Comparison of ENCODE assay signal across 8 cellular contexts in the genomic region with DNA sequence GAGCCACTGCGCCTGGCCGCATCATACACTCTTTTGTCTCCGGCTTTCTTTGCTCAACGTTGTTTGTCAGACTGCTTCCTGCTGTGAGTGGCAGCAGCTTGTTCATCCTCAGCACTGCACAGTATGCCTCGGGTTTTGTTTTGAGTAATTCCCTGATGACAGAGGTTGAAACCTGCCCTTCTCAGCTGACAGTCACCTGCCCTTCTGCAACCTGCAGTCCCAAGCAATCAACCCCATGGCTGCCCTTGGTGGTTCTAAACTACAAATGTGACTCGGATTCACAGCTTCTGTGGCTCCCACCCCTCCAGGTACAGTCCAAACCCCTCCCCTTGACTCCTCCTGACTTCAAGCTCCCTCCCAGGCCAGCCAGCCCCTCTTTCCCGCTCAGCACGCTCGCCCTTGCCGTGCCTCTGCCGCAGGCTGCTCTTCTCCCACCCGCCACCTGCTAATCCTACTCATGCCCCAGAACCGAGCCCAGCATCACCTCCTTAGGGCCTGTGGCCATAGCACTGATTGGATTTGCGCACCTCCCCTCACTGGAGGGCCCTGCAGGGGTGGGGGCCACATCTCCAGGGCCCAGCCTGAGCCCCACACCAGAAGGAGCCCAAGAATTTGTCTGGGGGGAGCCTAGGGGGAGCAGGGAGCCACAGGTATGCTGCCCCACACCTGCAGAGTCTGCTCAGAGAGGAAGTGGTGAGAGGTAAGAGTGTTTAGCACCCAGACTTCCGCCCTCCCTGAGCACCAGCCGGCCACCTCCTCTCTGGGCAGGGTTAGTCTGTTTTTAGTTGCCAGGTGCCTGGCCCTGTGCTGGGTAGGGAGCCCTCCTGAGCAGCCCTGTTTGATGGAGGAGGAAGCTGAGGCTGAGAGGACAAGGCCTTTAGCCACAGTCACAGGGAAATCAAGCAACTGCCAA. TPM values are rescaled to one million over a fixed set of nuclear protein-coding genes. Genes with fewer than 3 reads are reported as not detected.
A peak's percentile ranks its signal among the peaks of the same experiment; 100 is the strongest.
DNase-seq lines count a peak whose midpoint lies in the region; ATAC-seq and TF ChIP-seq lines count a peak whose summit lies in the region.

No MANE protein-coding gene starts in this region.

- WGBS in ectodermal cell, 2 experiments, result 72 to 73% methylated on average over 16 of the region's 16 CpGs

- H3K4me3 ChIP-seq in GM12865 (ENCODE audit: low read depth, low read length) (peak overlapping the region; percentile 29), ectodermal cell (ENCODE audit: insufficient read depth, low read depth, low read length) (no peak overlapping the region)

- H3K27ac ChIP-seq in KOPT-K1 (ENCODE audit: low read depth, low read length, poor library complexity, severe bottlenecking) (peak overlapping the region; percentile 64), ectodermal cell (ENCODE audit: insufficient read depth, low read depth, low read length, poor library complexity, severe bottlenecking) (peak overlapping the region; percentile 26)

- H3K36me3 ChIP-seq in KOPT-K1 (ENCODE audit: insufficient read depth, low read length), result 0 out of 2 replicates have a peak, but pooled peaks cover 7% of the 10 kb centered on the region
- H3K36me3 ChIP-seq in ectodermal cell (ENCODE audit: control insufficient read depth, insufficient read depth, low read length), result no peaks in the 10 kb centered on the region

- H3K4me1 ChIP-seq in ectodermal cell (ENCODE audit: control insufficient read depth, insufficient read depth, low read length), result peaks cover 56% of the 10 kb centered on the region

- peak; percentile 73 for ATAC-seq in GM21723 (IDR thresholded peaks at IDR 0.05; ENCODE audit: unreplicated experiment)

- no peak for TF ChIP-seq CTCF in GM12865 (IDR thresholded peaks at IDR 0.05; ENCODE audit: insufficient read depth, low read depth, low read length, missing control alignments)

- H3K9me3 ChIP-seq in KOPT-K1 (ENCODE audit: insufficient read depth, low read length, poor library complexity, severe bottlenecking), result no peaks in the 10 kb centered on the region
- H3K9me3 ChIP-seq in ectodermal cell (ENCODE audit: control insufficient read depth, low read length), result no peaks in the 10 kb centered on the region

- DNase-seq in GM12865 (ENCODE audit: low read depth), result peak; percentile 96
- DNase-seq in activated CD4-positive, CD25-positive, alpha-beta regulatory T cell (lab: John Stamatoyannopoulos, UW), result peak in 3 of 4 experiments; percentile 51 to 64 (median 58)
- peak; percentile 67 to 75 for DNase-seq in stimulated activated CD4-positive, alpha-beta T cell treated with anti-CD3 and anti-CD28 coated beads, Interleukin-2, amount 100 ng/mL, for 24 hours
- DNase-seq in UCSD-AML1 (lab: John Stamatoyannopoulos, UW; ENCODE audit: unreplicated experiment), result no peak
- DNase-seq in putamen (ENCODE audit: low spot score), result no peak

- no peaks in the 10 kb centered on the region for H3K27me3 ChIP-seq in ectodermal cell (ENCODE audit: control insufficient read depth, insufficient read depth, low read length, poor library complexity, severe bottlenecking)

RNA-seq across cellular contexts. Expression of gene EEIG1, which starts 10.1 kb away (rescaled TPM):
- polyA plus RNA-seq in ectodermal cell (2013, experiment 1 of 4), result 24.3 TPM
- 21.6 TPM for polyA plus RNA-seq in ectodermal cell (2013, experiment 2 of 4)
- polyA plus RNA-seq in ectodermal cell (2013, experiment 3 of 4), result 16.7 TPM
- polyA plus RNA-seq in ectodermal cell (2013, experiment 4 of 4), result 19.1 TPM

RNA-seq across cellular contexts. Expression of gene DPM2, which starts 33.0 kb away (rescaled TPM):
- polyA plus RNA-seq in ectodermal cell (2013, experiment 1 of 4), result 39.8 TPM
- 38.0 TPM for polyA plus RNA-seq in ectodermal cell (2013, experiment 2 of 4)
- 27.9 TPM for polyA plus RNA-seq in ectodermal cell (2013, experiment 3 of 4)
- polyA plus RNA-seq in ectodermal cell (2013, experiment 4 of 4), result 34.1 TPM

RNA-seq across cellular contexts. Expression of gene PIP5KL1, which starts 40.1 kb away (rescaled TPM):
- polyA plus RNA-seq in ectodermal cell (2013, experiment 1 of 4), result 3.6 TPM
- polyA plus RNA-seq in ectodermal cell (2013, experiment 2 of 4), result 4.1 TPM
- 3.8 TPM for polyA plus RNA-seq in ectodermal cell (2013, experiment 3 of 4)
- 6.3 TPM for polyA plus RNA-seq in ectodermal cell (2013, experiment 4 of 4)

RNA-seq across cellular contexts. Expression of gene ST6GALNAC4, which starts 53.8 kb away (rescaled TPM):
- 8.7 TPM for polyA plus RNA-seq in ectodermal cell (2013, experiment 1 of 4)
- 8.1 TPM for polyA plus RNA-seq in ectodermal cell (2013, experiment 2 of 4)
- polyA plus RNA-seq in ectodermal cell (2013, experiment 3 of 4), result 10.3 TPM
- 10.7 TPM for polyA plus RNA-seq in ectodermal cell (2013, experiment 4 of 4)

Comparison
In these comparisons a context has a peak if more than half of its experiments do, and no peak if none do; other contexts are left out.
1. DNase-seq: peak in GM12865 (single experiment), activated CD4-positive, CD25-positive, alpha-beta regulatory T cell (3 of 4) and stimulated activated CD4-positive, alpha-beta T cell treated with anti-CD3 and anti-CD28 coated beads, Interleukin-2, amount 100 ng/mL, for 24 hours (2 of 2); none in UCSD-AML1 (single experiment) and putamen (single experiment).